Comparison of ENCODE assay signal across 8 cellular contexts in genomic region chr6:136921521-136921935, GRCh38. TPM values are rescaled to one million over a fixed set of nuclear protein-coding genes. Genes with fewer than 3 reads are reported as not detected.
DNase-seq lines count a peak whose midpoint lies in the region; ATAC-seq and TF ChIP-seq lines count a peak whose summit lies in the region.

No MANE protein-coding gene starts in this region.

- no CpG with 5 or more reads among the region's 47 CpGs for WGBS in iPS DF 6.9 (ENCODE audit: insufficient coverage, insufficient read length)

- no peak for DNase-seq in CD8-positive, alpha-beta T cell
- no peak for DNase-seq in activated T-helper 2 cell treated with anti-CD3 and anti-CD28 coated beads, Interferon-gamma antibody, Interleukin-2, Interleukin-4, amounts not matched to agents 10 μg/mL and 5 μg/mL and 100 μg/mL, durations not matched to agents 14 hours and 24 hours and 36 hours (ENCODE audit: low spot score)
- DNase-seq in iPS DF 6.9 (ENCODE audit: low read depth, low spot score) (no peak), NCI-H1436 treated with DMSO at 0.1 percent for 48 hours (lab: John Stamatoyannopoulos, UW) (no peak)

- no peaks in the 10 kb centered on the region for H3K36me3 ChIP-seq in CD8-positive, alpha-beta T cell (ENCODE audit: insufficient read depth, low read length)
- no peaks in the 10 kb centered on the region; the same call in 1 of the 2 replicates for H3K36me3 ChIP-seq in iPS DF 6.9 (ENCODE audit: control insufficient read depth, insufficient read depth, low read length)
- no peaks in the 10 kb centered on the region for H3K36me3 ChIP-seq in skeletal muscle tissue (ENCODE audit: control insufficient read depth in 3 of 3, insufficient read depth in 3 of 3, low read length in 3 of 3)

- H3K4me1 ChIP-seq in CD8-positive, alpha-beta T cell (ENCODE audit: insufficient read depth, low read length), result peaks cover 30% of the 10 kb centered on the region
- peaks cover 4% of the 10 kb centered on the region for H3K4me1 ChIP-seq in iPS DF 6.9 (ENCODE audit: control insufficient read depth, insufficient read depth, low read length)
- peaks cover 15 to 28% (median 27%) of the 10 kb centered on the region in 3 donors for H3K4me1 ChIP-seq in skeletal muscle tissue (ENCODE audit: control insufficient read depth in 3 of 3, insufficient read depth in 3 of 3, low read length in 3 of 3)

- ATAC-seq in CD8-positive, alpha-beta T cell, result peak; percentile 21
- ATAC-seq in HG02759 (IDR thresholded peaks at IDR 0.05; ENCODE audit: unreplicated experiment) (peak; percentile 30), GM18858 (IDR thresholded peaks at IDR 0.05; ENCODE audit: unreplicated experiment) (no peak), HG03571 (IDR thresholded peaks at IDR 0.05; ENCODE audit: unreplicated experiment) (no peak)

- POLR2A ChIA-PET in CD8-positive, alpha-beta T cell (lab: Charles Lee), result interaction anchor here (0.6 to 1.1 kb wide), 2 partner anchors 309 to 1150 kb away, joined by 3 to 4 read pairs; no protein-coding TSS in a partner anchor

- no peak overlapping the region for H3K27ac Mint-ChIP-seq in CD8-positive, alpha-beta T cell
- no peak overlapping the region for H3K27ac Mint-ChIP-seq in activated T-helper 2 cell treated with anti-CD3 and anti-CD28 coated beads, Interferon-gamma antibody, Interleukin-2, Interleukin-4, amounts not matched to agents 10 μg/mL and 5 μg/mL and 100 μg/mL, durations not matched to agents 14 hours and 24 hours and 36 hours

- H3K4me1 Mint-ChIP-seq in CD8-positive, alpha-beta T cell (ENCODE audit: low read depth), result peaks cover 32% of the 10 kb centered on the region
- peaks cover 14% of the 10 kb centered on the region for H3K4me1 Mint-ChIP-seq in activated T-helper 2 cell treated with anti-CD3 and anti-CD28 coated beads, Interferon-gamma antibody, Interleukin-2, Interleukin-4, amounts not matched to agents 10 μg/mL and 5 μg/mL and 100 μg/mL, durations not matched to agents 14 hours and 24 hours and 36 hours (ENCODE audit: low read depth)

- peaks cover 2% of the 10 kb centered on the region for H3K36me3 Mint-ChIP-seq in CD8-positive, alpha-beta T cell
- H3K36me3 Mint-ChIP-seq in activated T-helper 2 cell treated with anti-CD3 and anti-CD28 coated beads, Interferon-gamma antibody, Interleukin-2, Interleukin-4, amounts not matched to agents 10 μg/mL and 5 μg/mL and 100 μg/mL, durations not matched to agents 14 hours and 24 hours and 36 hours (ENCODE audit: low read depth), result no peaks in the 10 kb centered on the region

- no peaks in the 10 kb centered on the region for H3K9me3 Mint-ChIP-seq in CD8-positive, alpha-beta T cell
- H3K9me3 Mint-ChIP-seq in activated T-helper 2 cell treated with anti-CD3 and anti-CD28 coated beads, Interferon-gamma antibody, Interleukin-2, Interleukin-4, amounts not matched to agents 10 μg/mL and 5 μg/mL and 100 μg/mL, durations not matched to agents 14 hours and 24 hours and 36 hours, result no peaks in the 10 kb centered on the region

- H3K27ac ChIP-seq in CD8-positive, alpha-beta T cell (ENCODE audit: low read depth, low read length), result no peak overlapping the region
- H3K27ac ChIP-seq in iPS DF 6.9 (ENCODE audit: low read length) (no peak overlapping the region), skeletal muscle tissue (ENCODE audit: low read depth, low read length) (no peak overlapping the region)

- peaks cover 22% of the 10 kb centered on the region for H3K27me3 ChIP-seq in CD8-positive, alpha-beta T cell (ENCODE audit: insufficient read depth, low read length)
- H3K27me3 ChIP-seq in iPS DF 6.9 (ENCODE audit: control insufficient read depth, insufficient read depth, low read length) (peaks cover 32% of the 10 kb centered on the region), skeletal muscle tissue (ENCODE audit: control insufficient read depth in 3 of 3, insufficient read depth in 3 of 3, low read length in 3 of 3) (peaks cover 42 to 58% (median 46%) of the 10 kb centered on the region in 3 donors)

- H3K9me3 ChIP-seq in CD8-positive, alpha-beta T cell (ENCODE audit: low read length), result no peaks in the 10 kb centered on the region
- H3K9me3 ChIP-seq in iPS DF 6.9 (ENCODE audit: control insufficient read depth, insufficient read depth, low read length) (no peaks in the 10 kb centered on the region), skeletal muscle tissue (ENCODE audit: control insufficient read depth in 3 of 3, low read length in 3 of 3) (no peaks in the 10 kb centered on the region)

- H3K4me3 Mint-ChIP-seq in CD8-positive, alpha-beta T cell, result peak overlapping the region; percentile 81
- peak overlapping the region; percentile 71 for H3K4me3 Mint-ChIP-seq in activated T-helper 2 cell treated with anti-CD3 and anti-CD28 coated beads, Interferon-gamma antibody, Interleukin-2, Interleukin-4, amounts not matched to agents 10 μg/mL and 5 μg/mL and 100 μg/mL, durations not matched to agents 14 hours and 24 hours and 36 hours (ENCODE audit: low read depth)

- peak overlapping the region in 1 of 3 donors; percentile 54 for H3K9ac ChIP-seq in skeletal muscle tissue (ENCODE audit: low read depth in 1 of 3, low read length in 3 of 3)

- H3K4me3 ChIP-seq in CD8-positive, alpha-beta T cell (ENCODE audit: low read depth, low read length), result peak overlapping the region; percentile 58
- H3K4me3 ChIP-seq in iPS DF 6.9 (ENCODE audit: low read length) (peak overlapping the region; percentile 32; the same call in 1 of the 2 replicates), skeletal muscle tissue (ENCODE audit: low read length in 3 of 3) (peak overlapping the region; percentile 64 to 67 (median 64))

- CTCF ChIA-PET in CD8-positive, alpha-beta T cell (lab: Charles Lee), result interaction anchor here (1.0 to 1.7 kb wide), 3 partner anchors 9 to 278 kb away, joined by 3 to 6 read pairs (median 5); partner anchors contain the start of gene MAP3K5

- peaks cover 52% of the 10 kb centered on the region for H3K27me3 Mint-ChIP-seq in CD8-positive, alpha-beta T cell (ENCODE audit: low read depth)
- H3K27me3 Mint-ChIP-seq in activated T-helper 2 cell treated with anti-CD3 and anti-CD28 coated beads, Interferon-gamma antibody, Interleukin-2, Interleukin-4, amounts not matched to agents 10 μg/mL and 5 μg/mL and 100 μg/mL, durations not matched to agents 14 hours and 24 hours and 36 hours (ENCODE audit: low read depth), result peaks cover 57% of the 10 kb centered on the region

- intact Hi-C loops in CD8-positive, alpha-beta T cell (cut with DNase I, micrococcal nuclease), result no loop called here
- intact Hi-C loops in activated T-helper 2 cell treated with anti-CD3 and anti-CD28 coated beads, Interferon-gamma antibody, Interleukin-2, Interleukin-4, amounts not matched to agents 10 μg/mL and 5 μg/mL and 100 μg/mL, durations not matched to agents 14 hours and 24 hours and 36 hours (cut with micrococcal nuclease), result loop anchor here (5.0 kb wide), 2 partner anchors 99 to 566 kb away; partner anchors contain the start of gene PEX7

- no peak for TF ChIP-seq CTCF in CD8-positive, alpha-beta T cell (IDR thresholded peaks at IDR 0.05)

RNA-seq across cellular contexts. Expression of gene SLC35D3, which starts 0.6 kb away (rescaled TPM):
- total RNA-seq in CD8-positive, alpha-beta T cell, result not detected
- not detected in 2 replicates for total RNA-seq in activated T-helper 2 cell treated with anti-CD3 and anti-CD28 coated beads, Interferon-gamma antibody, Interleukin-2, Interleukin-4, amounts not matched to agents 10 μg/mL and 5 μg/mL and 100 μg/mL, durations not matched to agents 14 hours and 24 hours and 36 hours
- not detected for total RNA-seq in skeletal muscle tissue

Comparison
In these comparisons a context has a peak if more than half of its experiments do, and no peak if none do; other contexts are left out.
1. ATAC-seq: peak in CD8-positive, alpha-beta T cell (single experiment) and HG02759 (single experiment); none in GM18858 (single experiment) and HG03571 (single experiment).
2. Peak in every context shown above with its lines, with median percentiles within 50 percentile points of each other: H3K4me3 ChIP-seq.